ENCODE assay signal across 18 cellular contexts in genomic region chr15:39979606-39980005, GRCh38. TPM values are rescaled to one million over a fixed set of nuclear protein-coding genes. Genes with fewer than 3 reads are reported as not detected.
DNase-seq lines count a peak whose midpoint lies in the region; ATAC-seq and TF ChIP-seq lines count a peak whose summit lies in the region.
"Had no signal": no experiment of that assay in that cellular context is flagged by ENCODE, and none has a peak within 500 bp of the region (broad histone marks: within the 10 kb centered on the region; RNA-seq: fewer than 3 reads in every experiment).

No MANE protein-coding gene starts in this region.

- H3K79me2 ChIP-seq in osteoblast (ENCODE audit: insufficient read depth, low read length) = no peaks in the 10 kb centered on the region

- no peaks in the 10 kb centered on the region for H3K27me3 Mint-ChIP-seq in natural killer cell treated with Interleukin-12 subunit alpha and Interleukin-12 subunit beta and Interleukin-15 and Interleukin-18, amount 100 ng/mL, for 72 hours

- CTCF ChIA-PET in IMR-90 (lab: Yijun Ruan, JAX) = interaction anchor here (1.0 kb wide), 1 partner anchor 45 kb away, joined by 3 read pairs; no protein-coding TSS in a partner anchor

- H3K4me1 ChIP-seq in IMR-90 (ENCODE audit: control insufficient read depth, insufficient read depth, low read length) = peaks cover 6% of the 10 kb centered on the region
- peaks cover 6% of the 10 kb centered on the region for H3K4me1 ChIP-seq in osteoblast (ENCODE audit: insufficient read depth, low read length)

- no peak overlapping the region for H3K4me3 Mint-ChIP-seq in natural killer cell treated with Interleukin-12 subunit alpha and Interleukin-12 subunit beta and Interleukin-15 and Interleukin-18, amount 100 ng/mL, for 72 hours
- H3K4me3 Mint-ChIP-seq: CD8-positive, alpha-beta memory T cell; H9 had no signal

- no peak overlapping the region for H2BK120ac ChIP-seq in IMR-90 (ENCODE audit: low read depth, low read length)

- no peak overlapping the region for H3K27ac ChIP-seq in IMR-90 (ENCODE audit: insufficient read depth, low read length)
- H3K27ac ChIP-seq in VCaP = peak overlapping the region; percentile 25; the same call in 1 of the 2 replicates
- H3K27ac ChIP-seq in osteoblast (ENCODE audit: low read depth, low read length) = no peak overlapping the region
- H3K27ac ChIP-seq: SJCRH30 had no signal

- H3K9ac ChIP-seq in IMR-90 (ENCODE audit: low read depth, low read length) = no peak overlapping the region

- no peak overlapping the region for H2AK9ac ChIP-seq in IMR-90 (replicated peaks; ENCODE audit: low read depth, low read length, poor library complexity)

- no CpG with 5 or more reads among the region's 3 CpGs for WGBS in IMR-90 (ENCODE audit: extremely low coverage in 2 of 2, insufficient read length in 1 of 2), 2 experiments

- H3K9me3 ChIP-seq in IMR-90 (ENCODE audit: control insufficient read depth, insufficient read depth, low read length) = no peaks in the 10 kb centered on the region; the same call in 1 of the 2 replicates
- H3K9me3 ChIP-seq in osteoblast (ENCODE audit: low read depth, low read length) = no peaks in the 10 kb centered on the region
- H3K9me3 ChIP-seq: SJCRH30 had no signal

- H3K56ac ChIP-seq in IMR-90 (ENCODE audit: extremely low read depth, insufficient read depth, low read length) = no peak overlapping the region

- no peaks in the 10 kb centered on the region for H3K27me3 ChIP-seq in IMR-90 (ENCODE audit: control insufficient read depth, insufficient read depth, low read length)
- H3K27me3 ChIP-seq in osteoblast (ENCODE audit: insufficient read depth, low read length) = no peaks in the 10 kb centered on the region
- H3K27me3 ChIP-seq: SJCRH30 had no signal

- no peaks in the 10 kb centered on the region for H3K9me3 Mint-ChIP-seq in natural killer cell treated with Interleukin-12 subunit alpha and Interleukin-12 subunit beta and Interleukin-15 and Interleukin-18, amount 100 ng/mL, for 72 hours

- TF ChIP-seq CTCF in IMR-90 (conservative IDR thresholded peaks at IDR 0.05; ENCODE audit: low read depth, low read length) = no peak
- TF ChIP-seq CTCF in VCaP (conservative IDR thresholded peaks at IDR 0.05) = no peak
- no peak for TF ChIP-seq CTCF in osteoblast (IDR thresholded peaks at IDR 0.05; ENCODE audit: extremely low read depth, low read depth, low read length)

- H3K4ac ChIP-seq in IMR-90 (ENCODE audit: low read depth, low read length) = no peak overlapping the region

- H3K4me2 ChIP-seq in IMR-90 (ENCODE audit: low read depth, low read length) (no peak overlapping the region), osteoblast (ENCODE audit: insufficient read depth, low read length) (no peak overlapping the region)

- H2BK20ac ChIP-seq in IMR-90 (ENCODE audit: low read depth, low read length) = no peak overlapping the region

- POLR2A ChIA-PET in IMR-90 (lab: Charles Lee; ENCODE audit: unreplicated experiment) = no interaction called here

- no peak overlapping the region for H4K91ac ChIP-seq in IMR-90 (ENCODE audit: insufficient read depth, low read depth, low read length)

- no TSS peak for BruUV-seq in IMR-90 (replicated peaks; lab: Mats Ljungman, UMichigan)

- H3K18ac ChIP-seq in IMR-90 (ENCODE audit: low read depth, low read length) = no peak overlapping the region

- no peak overlapping the region for H3K14ac ChIP-seq in IMR-90 (replicated peaks; ENCODE audit: low read depth, low read length)

- intact Hi-C loops in IMR-90 (cut with micrococcal nuclease) = no loop called here

- no peak for TF ChIP-seq RAD21 in IMR-90 (IDR thresholded peaks at IDR 0.05; ENCODE audit: low read length)

- H3K4me3 ChIP-seq in IMR-90 (ENCODE audit: insufficient read depth, low read depth, low read length) = no peak overlapping the region
- H3K4me3 ChIP-seq in osteoblast (ENCODE audit: insufficient read depth, low read length) = no peak overlapping the region
- H3K4me3 ChIP-seq: SJCRH30 had no signal

- H2AK5ac ChIP-seq in IMR-90 (ENCODE audit: low read depth, low read length) = no peak overlapping the region

- TF ChIP-seq POLR2A in IMR-90 (IDR thresholded peaks at IDR 0.05; ENCODE audit: low read depth, low read length) = no peak

- peaks cover 0 to 4% of the 10 kb centered on the region in 2 donors for H3K4me1 Mint-ChIP-seq in natural killer cell treated with Interleukin-12 subunit alpha and Interleukin-12 subunit beta and Interleukin-15 and Interleukin-18, amount 100 ng/mL, for 72 hours (ENCODE audit: low read depth in 2 of 2)
- H3K4me1 Mint-ChIP-seq: CD8-positive, alpha-beta memory T cell had no signal

- no peak overlapping the region for H3K23ac ChIP-seq in IMR-90 (ENCODE audit: low read depth, low read length)

- H3K27ac Mint-ChIP-seq in natural killer cell treated with Interleukin-12 subunit alpha and Interleukin-12 subunit beta and Interleukin-15 and Interleukin-18, amount 100 ng/mL, for 72 hours = no peak overlapping the region

- H2BK5ac ChIP-seq in IMR-90 (ENCODE audit: low read depth, low read length, poor library complexity, severe bottlenecking) = no peak overlapping the region

- H3K9me1 ChIP-seq in IMR-90 (ENCODE audit: insufficient read depth, low read length) = no peaks in the 10 kb centered on the region

- H4K5ac ChIP-seq in IMR-90 (ENCODE audit: low read depth, low read length) = no peak overlapping the region

- peaks cover 5% of the 10 kb centered on the region for H3K36me3 ChIP-seq in IMR-90 (ENCODE audit: control insufficient read depth, insufficient read depth, low read length)
- H3K36me3 ChIP-seq in osteoblast (ENCODE audit: insufficient read depth, low read length) = peaks cover 34% of the 10 kb centered on the region

- H3K36me3 Mint-ChIP-seq in natural killer cell treated with Interleukin-12 subunit alpha and Interleukin-12 subunit beta and Interleukin-15 and Interleukin-18, amount 100 ng/mL, for 72 hours = peaks cover 18% of the 10 kb centered on the region

- dilution Hi-C loops in IMR-90 (cut with HindIII; ENCODE audit: low sequenced_read_pairs, unreplicated experiment) = no loop called here

- no peak overlapping the region for H2BK15ac ChIP-seq in IMR-90 (ENCODE audit: low read depth, low read length)

- ATAC-seq in IMR-90 (ENCODE audit: low read depth) (no peak), GM19463 (IDR thresholded peaks at IDR 0.05; ENCODE audit: unreplicated experiment) (no peak)
- ATAC-seq in natural killer cell treated with Interleukin-12 subunit alpha and Interleukin-12 subunit beta and Interleukin-15 and Interleukin-18, amount 100 ng/mL, for 72 hours = no peak
- ATAC-seq: Panc1 had no signal

- in situ Hi-C loops in IMR-90 (cut with MboI; ENCODE audit: low sequenced_read_pairs) = no loop called here

- H2AFZ ChIP-seq in IMR-90 (replicated peaks; ENCODE audit: low read length, poor library complexity) (no peak overlapping the region), osteoblast (ENCODE audit: low read length) (no peak overlapping the region)

- peaks cover 4 to 35% of the 10 kb centered on the region in 2 experiments; a peak in 3 of 4 replicates for H3K79me1 ChIP-seq in IMR-90 (ENCODE audit: low read depth in 1 of 2, low read length in 2 of 2)

- H4K20me1 ChIP-seq in IMR-90 (ENCODE audit: insufficient read depth, low read length) = peaks cover 3% of the 10 kb centered on the region; the same call in 1 of the 2 replicates
- no peaks in the 10 kb centered on the region for H4K20me1 ChIP-seq in osteoblast (ENCODE audit: insufficient read depth, low read length)

- DNase-seq in IMR-90 = peak; percentile 10
- peak; percentile 3 for DNase-seq in foreskin melanocyte
- peak; percentile 49 for DNase-seq in osteoblast (ENCODE audit: insufficient read length, low spot score, missing footprints)
- no peak for DNase-seq in natural killer cell treated with Interleukin-12 subunit alpha and Interleukin-12 subunit beta and Interleukin-15 and Interleukin-18, amount 100 ng/mL, for 72 hours (ENCODE audit: low spot score)
- no peak for DNase-seq in GF-D8 (lab: John Stamatoyannopoulos, UW)
- DNase-seq in cerebellum (ENCODE audit: low spot score) = no peak
- DNase-seq: ACHN; C1 segment of cervical spinal cord; CD8-positive, alpha-beta memory T cell; DMS79 treated with DMSO at 0.1 percent for 48 hours; H9; MV-4-11; NCI-H1417 treated with DMSO at 0.1 percent for 48 hours; NCI-H187 treated with DMSO at 0.1 percent for 48 hours; SJCRH30 had no signal

- no peak overlapping the region for H4K8ac ChIP-seq in IMR-90 (ENCODE audit: low read depth in 2 of 2, low read length in 2 of 2)

TF ChIP-seq in IMR-90, 13 proteins besides CTCF, POLR2A, EP300 and RAD21 (continues in another document):
- TF ChIP-seq MAFK (IDR thresholded peaks at IDR 0.05; ENCODE audit: low read depth, low read length) (no peak), CEBPB (IDR thresholded peaks at IDR 0.05; ENCODE audit: low read depth, low read length) (no peak), MAZ (IDR thresholded peaks at IDR 0.05; ENCODE audit: borderline replicate concordance, low read depth, low read length) (no peak)

RNA-seq across cellular contexts. Expression of gene EIF2AK4, which starts 45.7 kb away (rescaled TPM):
- total RNA-seq in IMR-90 (2012; rRNA removed) (132 and 139 TPM in 2 replicates), osteoblast (76.0 TPM in 2 replicates), cerebellum (29.5 TPM)
- 75.3 and 80.3 TPM in 2 replicates for polyA plus RNA-seq in IMR-90 (2012; rRNA removed)
- polyA plus RNA-seq in IMR-90 (2012; cell fraction: cytosol; rRNA removed) = 35.6 and 77.8 TPM in 2 replicates
- polyA plus RNA-seq in IMR-90 (2012; cell fraction: nucleus; rRNA removed; ENCODE audit: low replicate concordance) = 20.2 and 41.4 TPM in 2 replicates
- total RNA-seq in natural killer cell treated with Interleukin-12 subunit alpha and Interleukin-12 subunit beta and Interleukin-15 and Interleukin-18, amount 100 ng/mL, for 72 hours = 10 to 100 TPM; 24.2 to 45.8 TPM

RNA-seq across cellular contexts. Expression of gene SRP14, which starts 59.4 kb away (rescaled TPM):
- total RNA-seq in IMR-90 (2012; rRNA removed) = 106 and 205 TPM in 2 replicates
- polyA plus RNA-seq in IMR-90 (2012; rRNA removed) = 295 and 296 TPM in 2 replicates
- polyA plus RNA-seq in IMR-90 (2012; cell fraction: cytosol; rRNA removed) = 198 and 487 TPM in 2 replicates
- polyA plus RNA-seq in IMR-90 (2012; cell fraction: nucleus; rRNA removed; ENCODE audit: low replicate concordance) = 41.4 and 203 TPM in 2 replicates
- total RNA-seq in osteoblast = 81.4 and 97.2 TPM in 2 replicates
- 100 to 1,000 TPM in 1 of 2 donors, 10 to 100 TPM in 1; 92.6 to 137 TPM for total RNA-seq in natural killer cell treated with Interleukin-12 subunit alpha and Interleukin-12 subunit beta and Interleukin-15 and Interleukin-18, amount 100 ng/mL, for 72 hours
- 84.8 TPM for total RNA-seq in cerebellum

RNA-seq across cellular contexts. Expression of gene GPR176, which starts 59.5 kb away (rescaled TPM):
- total RNA-seq in IMR-90 (2012; rRNA removed) = 194 and 246 TPM in 2 replicates
- 114 and 118 TPM in 2 replicates for polyA plus RNA-seq in IMR-90 (2012; rRNA removed)
- 89.6 and 120 TPM in 2 replicates for polyA plus RNA-seq in IMR-90 (2012; cell fraction: cytosol; rRNA removed)
- 71.7 and 95.1 TPM in 2 replicates for polyA plus RNA-seq in IMR-90 (2012; cell fraction: nucleus; rRNA removed; ENCODE audit: low replicate concordance)
- 136 and 173 TPM in 2 replicates for total RNA-seq in osteoblast
- under 1 TPM; 0.07 to 0.14 TPM for total RNA-seq in natural killer cell treated with Interleukin-12 subunit alpha and Interleukin-12 subunit beta and Interleukin-15 and Interleukin-18, amount 100 ng/mL, for 72 hours
- total RNA-seq in cerebellum = 12.6 TPM
- polyA plus RNA-seq: CD8-positive, alpha-beta memory T cell had no signal

Comparison
In these comparisons a context has a peak if more than half of its experiments do, and no peak if none do; other contexts are left out.
1. DNase-seq: peak in IMR-90 (single experiment), foreskin melanocyte (single experiment) and osteoblast (single experiment); none in natural killer cell treated with Interleukin-12 subunit alpha and Interleukin-12 subunit beta and Interleukin-15 and Interleukin-18, amount 100 ng/mL, for 72 hours (single experiment), GF-D8 (single experiment) and cerebellum (single experiment).
2. RNA of gene GPR176, which starts 59.5 kb away (total RNA-seq): 194 to 246 TPM in IMR-90 and 136 to 173 TPM in osteoblast; 12.6 TPM in cerebellum (single experiment) and 0.07 to 0.14 TPM in natural killer cell treated with Interleukin-12 subunit alpha and Interleukin-12 subunit beta and Interleukin-15 and Interleukin-18, amount 100 ng/mL, for 72 hours; every median in the first group is over 10 times any median in the second.